In genomic region chr12:80195143-80195726, GRCh38 we compare ENCODE assay signal across 8 cellular contexts.
DNase-seq lines count a peak whose midpoint lies in the region; ATAC-seq, FAIRE-seq and TF ChIP-seq lines count a peak whose summit lies in the region.

No MANE protein-coding gene starts in this region.

- FAIRE-seq in keratinocyte (lab: Jason Lieb, UNC) (peak; percentile 17), GM19239 (lab: Jason Lieb, UNC) (no peak)

- no peaks in the 10 kb centered on the region for H3K4me1 ChIP-seq in keratinocyte (ENCODE audit: control insufficient read depth, extremely low read depth, insufficient read depth, low read length)

- peaks cover 10% of the 10 kb centered on the region for H3K4me1 Mint-ChIP-seq in WTC11

- no peaks in the 10 kb centered on the region for H3K9me3 Mint-ChIP-seq in WTC11

- H3K36me3 Mint-ChIP-seq in WTC11, result no peaks in the 10 kb centered on the region

- H3K27ac Mint-ChIP-seq in WTC11, result no peak overlapping the region

- H3K4me2 ChIP-seq in keratinocyte (ENCODE audit: control insufficient read depth, extremely low read depth, insufficient read depth, low read depth, low read length), result no peak overlapping the region

- no peak overlapping the region for H3K9ac ChIP-seq in keratinocyte (ENCODE audit: control insufficient read depth, extremely low read depth, insufficient read depth, low read length)

- CTCF ChIA-PET in WTC11 (lab: Charles Lee), result interaction anchor here (0.5 to 2.7 kb wide), 28 partner anchors 8 to 775 kb away, joined by 3 to 74 read pairs (median 3); no protein-coding TSS in a partner anchor

- H3K27me3 ChIP-seq in keratinocyte (ENCODE audit: control insufficient read depth, extremely low read depth, insufficient read depth, low read length), result no peaks in the 10 kb centered on the region

- POLR2A ChIA-PET in WTC11 (lab: Charles Lee), result interaction anchor here (0.6 kb wide), 1 partner anchor 786 kb away, joined by 3 read pairs; no protein-coding TSS in a partner anchor

- H4K20me1 ChIP-seq in keratinocyte (ENCODE audit: control insufficient read depth, extremely low read depth, insufficient read depth, low read length), result no peaks in the 10 kb centered on the region

- ATAC-seq in GM19438 (IDR thresholded peaks at IDR 0.05; ENCODE audit: low read depth, unreplicated experiment), result peak; percentile 61
- peak; percentile 69 for ATAC-seq in WTC11
- no peak for ATAC-seq in GM18873 (IDR thresholded peaks at IDR 0.05; ENCODE audit: low FRiP score, unreplicated experiment)

- no peaks in the 10 kb centered on the region for H3K9me1 ChIP-seq in keratinocyte (ENCODE audit: control insufficient read depth, extremely low read depth, insufficient read depth, low read length)

- no peak overlapping the region for H3K27ac ChIP-seq in keratinocyte (ENCODE audit: control insufficient read depth, insufficient read depth, low read length)

- TF ChIP-seq CTCF in WTC11 (IDR thresholded peaks at IDR 0.05), result no peak
- peak; percentile 65 to 73 (median 67) for TF ChIP-seq CTCF in keratinocyte (optimal IDR thresholded peaks at IDR 0.05 in 1 of 3, IDR thresholded peaks at IDR 0.05 in 1 of 3, conservative IDR thresholded peaks at IDR 0.05 in 1 of 3; ENCODE audit: extremely low read depth in 1 of 3, insufficient read depth in 2 of 3, low read length in 3 of 3)

- no peak overlapping the region for H3K4me3 Mint-ChIP-seq in WTC11

- no peak overlapping the region for H3K4me3 ChIP-seq in keratinocyte (ENCODE audit: control insufficient read depth in 2 of 3, extremely low read depth in 1 of 3, insufficient read depth in 2 of 3, low read depth in 1 of 3, low read length in 3 of 3)

- no peaks in the 10 kb centered on the region for H3K27me3 Mint-ChIP-seq in WTC11 (ENCODE audit: low read depth)

- H3K9me3 ChIP-seq in keratinocyte (ENCODE audit: control insufficient read depth, low read depth, low read length), result no peaks in the 10 kb centered on the region

- H3K36me3 ChIP-seq in keratinocyte (ENCODE audit: control insufficient read depth in 2 of 2, extremely low read depth in 1 of 2, insufficient read depth in 2 of 2, low read length in 2 of 2), result no peaks in the 10 kb centered on the region

- H3K79me2 ChIP-seq in keratinocyte (ENCODE audit: control insufficient read depth, insufficient read depth, low read length), result no peaks in the 10 kb centered on the region

- no peak overlapping the region for H2AFZ ChIP-seq in keratinocyte (ENCODE audit: control insufficient read depth, low read length)

- DNase-seq in COR-L47 (lab: John Stamatoyannopoulos, UW) (peak; percentile 66), M059J (ENCODE audit: low read depth) (peak; percentile 55), WTC11 (ENCODE audit: low spot score) (no peak), keratinocyte (ENCODE audit: low read depth, low spot score) (peak; percentile 11), GM19239 (ENCODE audit: insufficient read length, low spot score) (no peak), globus pallidus (ENCODE audit: low spot score) (no peak)

- dilution Hi-C loops in keratinocyte (cut with MboI; ENCODE audit: extremely low pct_ligation_motif_present, low sequenced_read_pairs), result no loop called here

TF ChIP-seq in WTC11, 78 proteins besides CTCF, POLR2A, EP300 and RAD21:
- no peak for TF ChIP-seq TEAD1 (CRISPR knock-in tag; IDR thresholded peaks at IDR 0.05)

Comparison
In these comparisons a context has a peak if more than half of its experiments do, and no peak if none do; other contexts are left out.
1. DNase-seq: peak in COR-L47 (single experiment), M059J (single experiment) and keratinocyte (single experiment); none in WTC11 (single experiment), GM19239 (single experiment) and globus pallidus (single experiment).